Comparison of ENCODE assay signal across 18 cellular contexts in the genomic region with DNA sequence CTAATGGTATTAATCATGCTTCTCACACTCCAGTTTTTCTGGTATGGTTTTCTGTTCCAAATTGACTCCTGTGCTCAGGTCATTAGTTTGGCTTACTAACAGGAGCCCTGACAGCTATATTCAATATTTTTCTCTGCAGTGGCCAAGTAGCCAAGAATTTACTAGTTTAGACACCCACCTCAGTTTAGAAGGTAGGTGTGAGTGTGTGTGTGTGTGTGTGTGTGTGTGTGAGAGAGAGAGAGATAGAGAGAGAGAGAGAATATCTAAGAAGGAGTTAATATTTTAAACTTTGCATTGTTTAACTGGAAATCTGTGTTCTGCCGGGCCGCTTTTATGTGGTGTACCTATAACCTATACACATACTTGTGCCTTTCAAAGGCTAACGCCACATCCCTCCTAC. TPM values are rescaled to one million over a fixed set of nuclear protein-coding genes. Genes with fewer than 3 reads are reported as not detected.
DNase-seq lines count a peak whose midpoint lies in the region; ATAC-seq and TF ChIP-seq lines count a peak whose summit lies in the region.
"Had no signal": no experiment of that assay in that cellular context is flagged by ENCODE, and none has a peak within 500 bp of the region (broad histone marks: within the 10 kb centered on the region; RNA-seq: fewer than 3 reads in every experiment).

No MANE protein-coding gene starts in this region.

- H3K27me3 Mint-ChIP-seq in activated T-cell treated with anti-CD3 and anti-CD28 coated beads, Interleukin-2, amount 50 U/mL, for 24 hours = no peaks in the 10 kb centered on the region
- H3K27me3 Mint-ChIP-seq in activated CD8-positive, alpha-beta T cell treated with anti-CD3 and anti-CD28 coated beads, Interleukin-2, amount 10 ng/mL, durations not matched to agents 7 days and 5 days (ENCODE audit: low read depth) = no peaks in the 10 kb centered on the region
- H3K27me3 Mint-ChIP-seq: IgD-negative memory B cell had no signal

- H3K27ac Mint-ChIP-seq in activated T-cell treated with anti-CD3 and anti-CD28 coated beads, Interleukin-2, amount 50 U/mL, for 24 hours = peak overlapping the region; percentile 81
- H3K27ac Mint-ChIP-seq in activated CD8-positive, alpha-beta T cell treated with anti-CD3 and anti-CD28 coated beads, Interleukin-2, amount 10 ng/mL, durations not matched to agents 7 days and 5 days = peak overlapping the region; percentile 86

- peak; percentile 10 for ATAC-seq in activated CD8-positive, alpha-beta T cell treated with anti-CD3 and anti-CD28 coated beads, Interleukin-2, amount 10 ng/mL, durations not matched to agents 7 days and 5 days

- H3K27me3 ChIP-seq in iPS-18a (ENCODE audit: control insufficient read depth, insufficient read depth, low read length) (no peaks in the 10 kb centered on the region), smooth muscle cell (ENCODE audit: low read depth) (no peaks in the 10 kb centered on the region), transverse colon (no peaks in the 10 kb centered on the region)
- H3K27me3 ChIP-seq: adrenal gland, colonic mucosa, testis had no signal

- TF ChIP-seq POLR2A in transverse colon (IDR thresholded peaks at IDR 0.05) = no peak

- no peaks in the 10 kb centered on the region for H3K9me3 Mint-ChIP-seq in activated T-cell treated with anti-CD3 and anti-CD28 coated beads, Interleukin-2, amount 50 U/mL, for 24 hours
- H3K9me3 Mint-ChIP-seq in activated CD8-positive, alpha-beta T cell treated with anti-CD3 and anti-CD28 coated beads, Interleukin-2, amount 10 ng/mL, durations not matched to agents 7 days and 5 days (ENCODE audit: insufficient read depth) = no peaks in the 10 kb centered on the region

- H3K4me3 ChIP-seq in iPS-18a (ENCODE audit: low read length) (peak overlapping the region; percentile 51), smooth muscle cell (no peak overlapping the region), transverse colon (no peak overlapping the region)
- H3K4me3 ChIP-seq: colonic mucosa, skin epidermis, testis had no signal

- WGBS in smooth muscle cell (ENCODE audit: low lambda C conversion rate) = 77% methylated on average over 3 of the region's 3 CpGs
- 67 to 81% methylated on average over 3 of the region's 3 CpGs for WGBS in transverse colon (ENCODE audit: low coverage in 1 of 2), 2 donors

- DNase-seq in activated T-cell treated with anti-CD3 and anti-CD28 coated beads, Interleukin-2, amount 50 U/mL, for 24 hours = no peak
- no peak for DNase-seq in activated T-cell treated with anti-CD3 and anti-CD28 coated beads, Interleukin-2, amount 50 U/mL, for 48 hours
- DNase-seq in activated CD8-positive, alpha-beta T cell treated with anti-CD3 and anti-CD28 coated beads, Interleukin-2, amount 10 ng/mL, durations not matched to agents 7 days and 5 days = no peak
- no peak for DNase-seq in smooth muscle cell (lab: John Stamatoyannopoulos, UW; ENCODE audit: unreplicated experiment)
- no peak for DNase-seq in NCI-H1105 treated with DMSO at 0.1 percent for 48 hours (lab: John Stamatoyannopoulos, UW)
- no peak for DNase-seq in retina
- no peak for DNase-seq in transverse colon
- DNase-seq: Calu3, colonic mucosa, islet precursor cell, NCI-H69, RPMI8226, T1000 had no signal

- peaks cover 9% of the 10 kb centered on the region for H3F3A ChIP-seq in smooth muscle cell (ENCODE audit: low read depth)

- H3K79me2 ChIP-seq in smooth muscle cell (ENCODE audit: low read depth) = peaks cover 80% of the 10 kb centered on the region

- peaks cover 78% of the 10 kb centered on the region for H3K4me1 ChIP-seq in iPS-18a (ENCODE audit: control insufficient read depth, low read depth, low read length)
- H3K4me1 ChIP-seq in smooth muscle cell (ENCODE audit: low read depth) = peaks cover 67% of the 10 kb centered on the region
- peaks cover 26 to 76% (median 51%) of the 10 kb centered on the region in 4 donors for H3K4me1 ChIP-seq in transverse colon
- H3K4me1 ChIP-seq: colonic mucosa had no signal

- in situ Hi-C loops in transverse colon (cut with MboI; ENCODE audit: low pct_ligation_motif_present in 1 of 4, low pct_unique_long_range_greater_than_20kb in 1 of 4, low sequenced_read_pairs in 3 of 4) = loop anchor here in 1 of 4 donors (25.0 kb wide), 1 partner anchor 173 kb away; no protein-coding TSS in a partner anchor

- H3K36me3 Mint-ChIP-seq in activated T-cell treated with anti-CD3 and anti-CD28 coated beads, Interleukin-2, amount 50 U/mL, for 24 hours (ENCODE audit: low read depth) = peaks cover 68% of the 10 kb centered on the region
- peaks cover 35% of the 10 kb centered on the region for H3K36me3 Mint-ChIP-seq in activated CD8-positive, alpha-beta T cell treated with anti-CD3 and anti-CD28 coated beads, Interleukin-2, amount 10 ng/mL, durations not matched to agents 7 days and 5 days (ENCODE audit: low read depth)
- H3K36me3 Mint-ChIP-seq: IgD-negative memory B cell had no signal

- peaks cover 91% of the 10 kb centered on the region for H3K4me1 Mint-ChIP-seq in activated T-cell treated with anti-CD3 and anti-CD28 coated beads, Interleukin-2, amount 50 U/mL, for 24 hours (ENCODE audit: low read depth)
- peaks cover 85% of the 10 kb centered on the region for H3K4me1 Mint-ChIP-seq in activated CD8-positive, alpha-beta T cell treated with anti-CD3 and anti-CD28 coated beads, Interleukin-2, amount 10 ng/mL, durations not matched to agents 7 days and 5 days (ENCODE audit: low read depth)

- H3K9me3 ChIP-seq in iPS-18a (ENCODE audit: control insufficient read depth, low read depth, low read length) = no peaks in the 10 kb centered on the region
- no peaks in the 10 kb centered on the region for H3K9me3 ChIP-seq in smooth muscle cell (replicated peaks; ENCODE audit: low read depth)
- H3K9me3 ChIP-seq in transverse colon = no peaks in the 10 kb centered on the region
- H3K9me3 ChIP-seq: adrenal gland, colonic mucosa, testis had no signal

- H3K4me2 ChIP-seq in smooth muscle cell = peak overlapping the region; percentile 28

- peaks cover 100% of the 10 kb centered on the region for H4K20me1 ChIP-seq in smooth muscle cell (ENCODE audit: low read depth)

- intact Hi-C loops in transverse colon (cut with DNase I; ENCODE audit: low total_unique reads) = no loop called here

- H3K9ac ChIP-seq in iPS-18a (ENCODE audit: low read length) = no peak overlapping the region
- H3K9ac ChIP-seq in smooth muscle cell (ENCODE audit: low read depth) = no peak overlapping the region

- H3K36me3 ChIP-seq in iPS-18a (ENCODE audit: control insufficient read depth, low read depth, low read length) (no peaks in the 10 kb centered on the region), smooth muscle cell (ENCODE audit: low read depth) (no peaks in the 10 kb centered on the region), transverse colon (no peaks in the 10 kb centered on the region)
- H3K36me3 ChIP-seq: adrenal gland, colonic mucosa had no signal

- TF ChIP-seq CTCF in smooth muscle cell (IDR thresholded peaks at IDR 0.05; ENCODE audit: borderline replicate concordance, insufficient read depth, poor library complexity, severe bottlenecking) = no peak
- TF ChIP-seq CTCF in transverse colon (IDR thresholded peaks at IDR 0.05) = no peak

- CTCF ChIA-PET in activated CD8-positive, alpha-beta T cell treated with anti-CD3 and anti-CD28 coated beads, Interleukin-2, amount 10 ng/mL, durations not matched to agents 7 days and 5 days (lab: Charles Lee) = interaction anchor here (3.1 kb wide), 1 partner anchor 10 kb away, joined by 12 read pairs; no protein-coding TSS in a partner anchor

- no peak for TF ChIP-seq EP300 in transverse colon (IDR thresholded peaks at IDR 0.05; ENCODE audit: low read depth)

- H3K27ac ChIP-seq in iPS-18a (ENCODE audit: low read length) (no peak overlapping the region), smooth muscle cell (ENCODE audit: low read depth) (no peak overlapping the region), transverse colon (no peak overlapping the region)
- H3K27ac ChIP-seq: colonic mucosa, testis had no signal

- H3K4me3 Mint-ChIP-seq in activated T-cell treated with anti-CD3 and anti-CD28 coated beads, Interleukin-2, amount 50 U/mL, for 24 hours = peak overlapping the region; percentile 30
- peak overlapping the region; percentile 32 for H3K4me3 Mint-ChIP-seq in activated CD8-positive, alpha-beta T cell treated with anti-CD3 and anti-CD28 coated beads, Interleukin-2, amount 10 ng/mL, durations not matched to agents 7 days and 5 days

- H2AFZ ChIP-seq in smooth muscle cell (ENCODE audit: low read depth) = no peak overlapping the region

- POLR2A ChIA-PET in activated CD8-positive, alpha-beta T cell treated with anti-CD3 and anti-CD28 coated beads, Interleukin-2, amount 10 ng/mL, durations not matched to agents 7 days and 5 days (lab: Charles Lee) = interaction anchor here (0.6 to 1.3 kb wide), 3 partner anchors 9 to 19 kb away, joined by 3 to 6 read pairs (median 4); partner anchors contain the start of gene JARID2

RNA-seq across cellular contexts. Expression of gene JARID2, which starts 18.5 kb away (rescaled TPM):
- 10 to 100 TPM; 33.0 to 33.2 TPM for total RNA-seq in activated CD8-positive, alpha-beta T cell treated with anti-CD3 and anti-CD28 coated beads, Interleukin-2, amount 10 ng/mL, durations not matched to agents 7 days and 5 days
- 10.2 TPM in 2 replicates for total RNA-seq in smooth muscle cell
- polyA plus RNA-seq in smooth muscle cell = 5.2 and 8.5 TPM in 2 replicates
- 10 to 100 TPM in 2 of 4 donors, 1 to 10 TPM in 2; 9.4 to 18.7 (median 10.9) TPM for total RNA-seq in transverse colon
